In genomic region chr3:187042062-187042745, GRCh38 we compare ENCODE assay signal across 8 cellular contexts.
DNase-seq lines count a peak whose midpoint lies in the region; ATAC-seq and TF ChIP-seq lines count a peak whose summit lies in the region.

No MANE protein-coding gene starts in this region.

- H3K9me3 ChIP-seq in spleen = no peaks in the 10 kb centered on the region

- peaks cover 0 to 89% (median 39%) of the 10 kb centered on the region in 6 donors for H3K36me3 ChIP-seq in spleen

- H3K36me3 Mint-ChIP-seq in activated T-helper 1 cell treated with anti-CD3 and anti-CD28 coated beads, Interleukin-12 subunit alpha, Interleukin-12 subunit beta, Interleukin-2, Interleukin-4 antibody, amounts not matched to agents 30 ng/mL and 10 ng/mL and 1 ng/mL, durations not matched to agents 14 hours and 24 hours and 36 hours (ENCODE audit: low read depth) = peaks cover 73% of the 10 kb centered on the region

- H3K27me3 ChIP-seq in spleen (replicated peaks in 1 of 7) = no peaks in the 10 kb centered on the region

- peak; percentile 58 for DNase-seq in activated CD8-positive, alpha-beta memory T cell treated with anti-CD3 and anti-CD28 coated beads for 24 hours
- no peak for DNase-seq in activated CD8-positive, alpha-beta memory T cell treated with anti-CD3 and anti-CD28 coated beads, Interleukin-2, amount 50 U/mL, for 48 hours
- DNase-seq in activated T-helper 1 cell treated with anti-CD3 and anti-CD28 coated beads, Interleukin-12 subunit alpha, Interleukin-12 subunit beta, Interleukin-2, Interleukin-4 antibody, amounts not matched to agents 30 ng/mL and 10 ng/mL and 1 ng/mL, durations not matched to agents 14 hours and 24 hours and 36 hours (ENCODE audit: low spot score) = no peak
- DNase-seq in spleen (no peak), mesenteric fat pad (ENCODE audit: low spot score) (no peak), NCI-H146 (lab: John Stamatoyannopoulos, UW) (no peak), GM13976 (ENCODE audit: low spot score) (no peak)

- peaks cover 87% of the 10 kb centered on the region for H3K4me1 Mint-ChIP-seq in activated T-helper 1 cell treated with anti-CD3 and anti-CD28 coated beads, Interleukin-12 subunit alpha, Interleukin-12 subunit beta, Interleukin-2, Interleukin-4 antibody, amounts not matched to agents 30 ng/mL and 10 ng/mL and 1 ng/mL, durations not matched to agents 14 hours and 24 hours and 36 hours (ENCODE audit: low read depth)

- peak; percentile 30 for ATAC-seq in HG02678 (IDR thresholded peaks at IDR 0.05; ENCODE audit: unreplicated experiment)

- H3K27ac Mint-ChIP-seq in activated T-helper 1 cell treated with anti-CD3 and anti-CD28 coated beads, Interleukin-12 subunit alpha, Interleukin-12 subunit beta, Interleukin-2, Interleukin-4 antibody, amounts not matched to agents 30 ng/mL and 10 ng/mL and 1 ng/mL, durations not matched to agents 14 hours and 24 hours and 36 hours = peak overlapping the region; percentile 95

- H3K4me1 ChIP-seq in spleen = peaks cover 34 to 91% (median 76%) of the 10 kb centered on the region in 6 donors

- intact Hi-C loops in activated T-helper 1 cell treated with anti-CD3 and anti-CD28 coated beads, Interleukin-12 subunit alpha, Interleukin-12 subunit beta, Interleukin-2, Interleukin-4 antibody, amounts not matched to agents 30 ng/mL and 10 ng/mL and 1 ng/mL, durations not matched to agents 14 hours and 24 hours and 36 hours (cut with micrococcal nuclease) = loop anchor here (2.0 to 10.0 kb wide), 3 partner anchors 89 to 1873 kb away; no protein-coding TSS in a partner anchor
- intact Hi-C loops in spleen (cut with DNase I; ENCODE audit: low total_unique reads) = no loop called here

- H3K27ac ChIP-seq in spleen = peak overlapping the region; percentile 23 to 81 (median 72)

- H3K4me3 Mint-ChIP-seq in activated T-helper 1 cell treated with anti-CD3 and anti-CD28 coated beads, Interleukin-12 subunit alpha, Interleukin-12 subunit beta, Interleukin-2, Interleukin-4 antibody, amounts not matched to agents 30 ng/mL and 10 ng/mL and 1 ng/mL, durations not matched to agents 14 hours and 24 hours and 36 hours = peak overlapping the region; percentile 82

- no peak for TF ChIP-seq POLR2A in spleen (IDR thresholded peaks at IDR 0.05)

- H3K4me3 ChIP-seq in spleen = no peak overlapping the region

- TF ChIP-seq CTCF in spleen (IDR thresholded peaks at IDR 0.05 in 8 of 11, conservative IDR thresholded peaks at IDR 0.05 in 3 of 11) (no peak), GM13976 (IDR thresholded peaks at IDR 0.05; ENCODE audit: borderline replicate concordance, control extremely low read depth, extremely low read depth, insufficient read depth, missing control alignments) (no peak)

- WGBS in spleen, 5 donors = 58 to 62% (median 62%) methylated on average over 7 of the region's 7 CpGs

- H3K27me3 Mint-ChIP-seq in activated T-helper 1 cell treated with anti-CD3 and anti-CD28 coated beads, Interleukin-12 subunit alpha, Interleukin-12 subunit beta, Interleukin-2, Interleukin-4 antibody, amounts not matched to agents 30 ng/mL and 10 ng/mL and 1 ng/mL, durations not matched to agents 14 hours and 24 hours and 36 hours (ENCODE audit: insufficient read depth) = no peaks in the 10 kb centered on the region

- peaks cover 6% of the 10 kb centered on the region for H3K9me3 Mint-ChIP-seq in activated T-helper 1 cell treated with anti-CD3 and anti-CD28 coated beads, Interleukin-12 subunit alpha, Interleukin-12 subunit beta, Interleukin-2, Interleukin-4 antibody, amounts not matched to agents 30 ng/mL and 10 ng/mL and 1 ng/mL, durations not matched to agents 14 hours and 24 hours and 36 hours

- in situ Hi-C loops in GM13976 (cut with MboI; ENCODE audit: low sequenced_read_pairs, unreplicated experiment) = no loop called here
